8 cellular contexts compared by ENCODE assay signal in the genomic region with DNA sequence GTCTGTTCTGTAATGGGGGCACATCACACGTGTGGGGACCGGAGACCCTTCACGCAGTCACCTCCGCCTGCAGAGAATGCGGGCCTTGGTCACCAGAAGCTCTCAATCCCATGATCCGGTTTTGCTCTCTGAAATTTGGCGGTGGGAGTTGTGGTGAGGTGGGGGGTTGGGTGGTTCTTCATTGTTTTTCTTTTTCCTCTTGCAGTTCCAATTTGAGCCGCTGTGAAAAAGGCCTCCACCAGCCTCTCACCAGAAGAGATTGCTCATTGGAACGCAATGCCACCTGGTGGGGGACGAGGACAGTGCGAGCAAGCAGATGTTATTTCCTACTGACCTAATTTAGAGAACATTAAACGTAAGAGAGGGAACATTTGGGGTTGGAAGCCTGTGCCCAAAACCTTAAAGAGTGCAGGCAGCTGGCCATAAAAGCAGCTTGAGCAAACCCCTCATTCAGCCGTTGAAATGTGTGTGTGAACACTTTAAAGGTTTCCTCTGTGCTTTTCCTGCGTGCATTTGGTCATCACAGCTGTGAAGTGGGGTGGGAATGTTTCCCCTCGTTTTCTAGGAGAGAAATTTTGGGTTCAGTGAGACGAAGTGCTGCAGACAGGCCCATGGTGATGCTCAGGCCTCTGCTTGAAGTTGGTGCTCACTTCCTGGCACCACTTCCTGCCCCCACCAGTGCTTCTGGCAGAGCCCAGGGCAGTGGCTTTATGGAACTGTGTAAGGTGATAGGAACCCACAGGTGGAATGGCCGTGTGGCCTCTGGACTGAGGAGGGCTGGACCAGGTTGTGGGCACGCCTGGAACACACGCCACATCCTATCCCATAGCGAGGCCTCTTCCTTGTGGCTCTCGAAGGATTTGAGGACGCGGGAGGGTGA.
DNase-seq lines count a peak whose midpoint lies in the region; ATAC-seq and TF ChIP-seq lines count a peak whose summit lies in the region.

No MANE protein-coding gene starts in this region.

- H3K4me2 ChIP-seq in OCI-LY7 (ENCODE audit: low read length): peak overlapping the region; percentile 23; the same call in 1 of the 2 replicates

- H3K27ac ChIP-seq in HUES64 (ENCODE audit: low read depth, low read length) (no peak overlapping the region), OCI-LY7 (ENCODE audit: low read depth, low read length, poor library complexity, severe bottlenecking) (no peak overlapping the region), esophagus squamous epithelium (peak overlapping the region in 2 of 4 donors; percentile 23 to 25)

- no peaks in the 10 kb centered on the region for H3K79me2 ChIP-seq in OCI-LY7 (ENCODE audit: insufficient read depth, low read depth, low read length)

- H3K27me3 Mint-ChIP-seq in activated T-cell treated with anti-CD3 and anti-CD28 coated beads, Interleukin-2, amount 50 U/mL, for 24 hours: no peaks in the 10 kb centered on the region
- H3K27me3 Mint-ChIP-seq in natural killer cell (ENCODE audit: low read depth in 2 of 2): no peaks in the 10 kb centered on the region
- H3K27me3 Mint-ChIP-seq in stimulated activated naive B cell treated with anti-CD40 and anti-IgM and Interleukin-4, amounts not matched to agents 10 μg/mL and 1 μg/mL and 100 μg/mL, for 72 hours: no peaks in the 10 kb centered on the region

- peak overlapping the region; percentile 19 for H3K9ac ChIP-seq in HUES64 (ENCODE audit: low read depth, low read length)

- DNase-seq in DMS114 treated with DMSO at 0.1 percent for 48 hours (lab: John Stamatoyannopoulos, UW; ENCODE audit: unreplicated experiment) (peak; percentile 66), OCI-LY7 (ENCODE audit: low spot score) (peak; percentile 58), esophagus squamous epithelium (lab: John Stamatoyannopoulos, UW) (peak; percentile 32), natural killer cell (peak; percentile 75)
- DNase-seq in activated T-cell treated with anti-CD3 and anti-CD28 coated beads, Interleukin-2, amount 50 U/mL, for 24 hours: peak; percentile 85
- DNase-seq in stimulated activated naive B cell treated with anti-CD40 and anti-IgM and Interleukin-4, amounts not matched to agents 10 μg/mL and 1 μg/mL and 100 μg/mL, for 72 hours: peak; percentile 75

- POLR2A ChIA-PET in OCI-LY7 (lab: Charles Lee): interaction anchor here (0.6 to 0.7 kb wide), 2 partner anchors 127 to 309 kb away, joined by 3 to 4 read pairs; no protein-coding TSS in a partner anchor

- 44% methylated on average over 23 of the region's 23 CpGs for WGBS in HUES64
- 32 to 34% methylated on average over 20 of the region's 23 CpGs for WGBS in esophagus squamous epithelium, 2 donors

- intact Hi-C loops in OCI-LY7 (cut with micrococcal nuclease; ENCODE audit: unreplicated experiment): loop anchor here (2.0 to 10.0 kb wide), 3 partner anchors 56 to 370 kb away; no protein-coding TSS in a partner anchor
- intact Hi-C loops in esophagus squamous epithelium (cut with DNase I): loop anchor here (5.0 to 10.0 kb wide), 2 partner anchors 157 to 400 kb away; no protein-coding TSS in a partner anchor
- intact Hi-C loops in natural killer cell (cut with micrococcal nuclease): loop anchor here (1.0 to 5.0 kb wide), 6 partner anchors 77 to 402 kb away; partner anchors contain the start of genes PIGN, RELCH and TNFRSF11A

- no peaks in the 10 kb centered on the region for H3K9me3 Mint-ChIP-seq in activated T-cell treated with anti-CD3 and anti-CD28 coated beads, Interleukin-2, amount 50 U/mL, for 24 hours
- H3K9me3 Mint-ChIP-seq in natural killer cell: no peaks in the 10 kb centered on the region
- no peaks in the 10 kb centered on the region for H3K9me3 Mint-ChIP-seq in stimulated activated naive B cell treated with anti-CD40 and anti-IgM and Interleukin-4, amounts not matched to agents 10 μg/mL and 1 μg/mL and 100 μg/mL, for 72 hours

- no peak overlapping the region for H2AFZ ChIP-seq in OCI-LY7 (ENCODE audit: low read length)

- ATAC-seq in GM21423 (IDR thresholded peaks at IDR 0.05; ENCODE audit: unreplicated experiment) (peak; percentile 81), natural killer cell (peak; percentile 95 to 99 (median 97))
- peak; percentile 91 to 92 for ATAC-seq in stimulated activated naive B cell treated with anti-CD40 and anti-IgM and Interleukin-4, amounts not matched to agents 10 μg/mL and 1 μg/mL and 100 μg/mL, for 72 hours (replicated peaks)

- peak overlapping the region; percentile 30 for H3K4me3 Mint-ChIP-seq in activated T-cell treated with anti-CD3 and anti-CD28 coated beads, Interleukin-2, amount 50 U/mL, for 24 hours
- H3K4me3 Mint-ChIP-seq in natural killer cell: peak overlapping the region; percentile 74
- peak overlapping the region; percentile 47 to 70 for H3K4me3 Mint-ChIP-seq in stimulated activated naive B cell treated with anti-CD40 and anti-IgM and Interleukin-4, amounts not matched to agents 10 μg/mL and 1 μg/mL and 100 μg/mL, for 72 hours

- H3K4me1 ChIP-seq in HUES64 (ENCODE audit: insufficient read depth, low read length) (peaks cover 8% of the 10 kb centered on the region; the same call in 1 of the 2 replicates), OCI-LY7 (ENCODE audit: insufficient read depth, low read length, poor library complexity, severe bottlenecking) (peaks cover 3% of the 10 kb centered on the region), esophagus squamous epithelium (peaks cover 0 to 24% (median 9%) of the 10 kb centered on the region in 3 donors)

- H3K36me3 ChIP-seq in HUES64 (ENCODE audit: insufficient read depth, low read length) (0 out of 2 replicates have a peak, but pooled peaks cover under 1% of the 10 kb centered on the region), OCI-LY7 (ENCODE audit: insufficient read depth, low read length) (peaks cover 7% of the 10 kb centered on the region), esophagus squamous epithelium (peaks cover 0 to 9% (median 0%) of the 10 kb centered on the region in 3 donors)

- TF ChIP-seq POLR2A in esophagus squamous epithelium (IDR thresholded peaks at IDR 0.05): no peak

- H3K36me3 Mint-ChIP-seq in activated T-cell treated with anti-CD3 and anti-CD28 coated beads, Interleukin-2, amount 50 U/mL, for 24 hours (ENCODE audit: low read depth): peaks cover 44% of the 10 kb centered on the region
- H3K36me3 Mint-ChIP-seq in natural killer cell: no peaks in the 10 kb centered on the region
- H3K36me3 Mint-ChIP-seq in stimulated activated naive B cell treated with anti-CD40 and anti-IgM and Interleukin-4, amounts not matched to agents 10 μg/mL and 1 μg/mL and 100 μg/mL, for 72 hours: peaks cover 30 to 32% of the 10 kb centered on the region in 2 donors

- H3K4me3 ChIP-seq in HUES64 (ENCODE audit: low read length): peak overlapping the region; percentile 24
- no peak overlapping the region for H3K4me3 ChIP-seq in OCI-LY7 (ENCODE audit: low read depth, low read length, poor library complexity, severe bottlenecking)
- peak overlapping the region in 1 of 4 donors; percentile 15 for H3K4me3 ChIP-seq in esophagus squamous epithelium

- H3K27ac Mint-ChIP-seq in activated T-cell treated with anti-CD3 and anti-CD28 coated beads, Interleukin-2, amount 50 U/mL, for 24 hours: peak overlapping the region; percentile 92
- peak overlapping the region; percentile 67 to 84 for H3K27ac Mint-ChIP-seq in natural killer cell
- peak overlapping the region; percentile 14 for H3K27ac Mint-ChIP-seq in stimulated activated naive B cell treated with anti-CD40 and anti-IgM and Interleukin-4, amounts not matched to agents 10 μg/mL and 1 μg/mL and 100 μg/mL, for 72 hours

- no peaks in the 10 kb centered on the region for H3K9me2 ChIP-seq in OCI-LY7 (ENCODE audit: insufficient read depth, low read length)

- peaks cover 49% of the 10 kb centered on the region for H3K4me1 Mint-ChIP-seq in activated T-cell treated with anti-CD3 and anti-CD28 coated beads, Interleukin-2, amount 50 U/mL, for 24 hours (ENCODE audit: low read depth)
- H3K4me1 Mint-ChIP-seq in natural killer cell: peaks cover 15 to 18% of the 10 kb centered on the region in 2 donors
- H3K4me1 Mint-ChIP-seq in stimulated activated naive B cell treated with anti-CD40 and anti-IgM and Interleukin-4, amounts not matched to agents 10 μg/mL and 1 μg/mL and 100 μg/mL, for 72 hours: peaks cover 25 to 46% of the 10 kb centered on the region in 2 donors

- CTCF ChIA-PET in OCI-LY7 (lab: Charles Lee; ENCODE audit: unreplicated experiment): no interaction called here

- peak; percentile 79 for TF ChIP-seq CTCF in OCI-LY7 (conservative IDR thresholded peaks at IDR 0.05; ENCODE audit: low read length)
- TF ChIP-seq CTCF in esophagus squamous epithelium (IDR thresholded peaks at IDR 0.05): peak; percentile 96 to 99 (median 98)
- peak; percentile 82 for TF ChIP-seq CTCF in natural killer cell (IDR thresholded peaks at IDR 0.05)

- H3K9me3 ChIP-seq in HUES64 (ENCODE audit: insufficient read depth, low read depth, low read length): no peaks in the 10 kb centered on the region
- no peaks in the 10 kb centered on the region for H3K9me3 ChIP-seq in OCI-LY7 (ENCODE audit: low read length)
- no peaks in the 10 kb centered on the region for H3K9me3 ChIP-seq in esophagus squamous epithelium

- no TSS peak for BruUV-seq in OCI-LY7 (replicated peaks; lab: Mats Ljungman, UMichigan)

- H4K20me1 ChIP-seq in OCI-LY7 (ENCODE audit: insufficient read depth, low read length): no peaks in the 10 kb centered on the region

- no peaks in the 10 kb centered on the region for H3K27me3 ChIP-seq in HUES64 (ENCODE audit: insufficient read depth, low read length)
- H3K27me3 ChIP-seq in esophagus squamous epithelium: no peaks in the 10 kb centered on the region

Comparison
In these comparisons a context has a peak if more than half of its experiments do, and no peak if none do; other contexts are left out.
1. DNase-seq: peak in every context shown above with its lines; median percentile 85 in activated T-cell treated with anti-CD3 and anti-CD28 coated beads, Interleukin-2, amount 50 U/mL, for 24 hours; 75 in natural killer cell; 75 in stimulated activated naive B cell treated with anti-CD40 and anti-IgM and Interleukin-4, amounts not matched to agents 10 μg/mL and 1 μg/mL and 100 μg/mL, for 72 hours; 66 in DMS114 treated with DMSO at 0.1 percent for 48 hours; 58 in OCI-LY7; 32 in esophagus squamous epithelium.
2. H3K27ac Mint-ChIP-seq: peak in every context shown above with its lines; median percentile 92 in activated T-cell treated with anti-CD3 and anti-CD28 coated beads, Interleukin-2, amount 50 U/mL, for 24 hours; 76 in natural killer cell; 14 in stimulated activated naive B cell treated with anti-CD40 and anti-IgM and Interleukin-4, amounts not matched to agents 10 μg/mL and 1 μg/mL and 100 μg/mL, for 72 hours.